Comparison of ENCODE assay signal across 8 cellular contexts in genomic region chr1:204806943-204807624, GRCh38.
A peak's percentile ranks its signal among the peaks of the same experiment; 100 is the strongest.
DNase-seq lines count a peak whose midpoint lies in the region; ATAC-seq and TF ChIP-seq lines count a peak whose summit lies in the region.

No MANE protein-coding gene starts in this region.

- H2AFZ ChIP-seq in HCT116 (ENCODE audit: low read depth, low read length, poor library complexity, severe bottlenecking) (peak overlapping the region; percentile 100), neuron (ENCODE audit: low read depth, low read length) (peak overlapping the region; percentile 80)

- BruUV-seq in HCT116 (replicated peaks; lab: Mats Ljungman, UMichigan): no TSS peak

- H3K4me3 ChIP-seq in HCT116 (replicated peaks in 1 of 2; ENCODE audit: low read depth in 1 of 2, low read length in 2 of 2) (peak overlapping the region; percentile 42 to 61), MG63 (peak overlapping the region; percentile 56), neuron (ENCODE audit: low read length) (peak overlapping the region; percentile 50), stomach (peak overlapping the region; percentile 36 to 50 (median 44))

- H3K27me3 ChIP-seq in HCT116 (ENCODE audit: insufficient read depth, low read length) (peaks cover 8% of the 10 kb centered on the region; the same call in 1 of the 2 replicates), MG63 (no peaks in the 10 kb centered on the region), neuron (ENCODE audit: insufficient read depth, low read length) (no peaks in the 10 kb centered on the region), stomach (peaks cover 0 to under 1% (median 0%) of the 10 kb centered on the region in 3 donors)

- H3K9me2 ChIP-seq in HCT116 (ENCODE audit: insufficient read depth): no peaks in the 10 kb centered on the region

- 0 to 2% (median 1%) methylated on average over 13 to 22 of the region's 22 CpGs for WGBS in stomach, 5 donors

- POLR2A ChIA-PET in HCT116 (lab: Charles Lee): interaction anchor here (2.1 to 2.2 kb wide), 2 partner anchors 242 to 291 kb away, joined by 4 to 6 read pairs; partner anchors contain the start of gene MDM4

- no peak overlapping the region for H3K9ac ChIP-seq in HCT116 (ENCODE audit: low read length)

- no peak overlapping the region for H3K27ac ChIP-seq in HCT116 (ENCODE audit: low read depth, low read length)
- H3K27ac ChIP-seq in stomach: peak overlapping the region in 1 of 5 donors; percentile 23

- TF ChIP-seq CTCF in HCT116 (IDR thresholded peaks at IDR 0.05 in 2 of 3, conservative IDR thresholded peaks at IDR 0.05 in 1 of 3; ENCODE audit: borderline replicate concordance in 1 of 3, insufficient read depth in 1 of 3, low read depth in 2 of 3, low read length in 2 of 3): peak; percentile 99 to 100 (median 99)
- TF ChIP-seq CTCF in stomach (IDR thresholded peaks at IDR 0.05): peak in 5 of 7 experiments; percentile 92 to 99 (median 97)

- TF ChIP-seq EP300 in stomach (IDR thresholded peaks at IDR 0.05): no peak

- H3K9me3 ChIP-seq in HCT116 (ENCODE audit: control insufficient read depth in 1 of 2, insufficient read depth in 1 of 2, low read depth in 1 of 2, low read length in 2 of 2): no peaks in the 10 kb centered on the region
- no peaks in the 10 kb centered on the region for H3K9me3 ChIP-seq in MG63
- no peaks in the 10 kb centered on the region for H3K9me3 ChIP-seq in neuron (ENCODE audit: low read length)
- no peaks in the 10 kb centered on the region for H3K9me3 ChIP-seq in stomach

- ATAC-seq in HCT116: peak; percentile 94

- intact Hi-C loops in HCT116 (cut with micrococcal nuclease): loop anchor here (1.0 to 5.0 kb wide), 5 partner anchors 115 to 375 kb away; no protein-coding TSS in a partner anchor
- intact Hi-C loops in stomach (cut with DNase I; ENCODE audit: low total_unique reads): loop anchor here (10.0 kb wide), 1 partner anchor 138 kb away; no protein-coding TSS in a partner anchor

- RAD21 ChIA-PET in HCT116 (lab: Charles Lee; ENCODE audit: low non-redundant PET in 1 of 2, low total read pairs in 2 of 2, uncharacterized antibody in 2 of 2, unreplicated experiment in 2 of 2): interaction anchor here (0.7 to 2.5 kb wide), 17 partner anchors 43 to 578 kb away, joined by 3 to 29 read pairs (median 4); no protein-coding TSS in a partner anchor

- H3K4me2 ChIP-seq in HCT116 (ENCODE audit: low read length): peak overlapping the region; percentile 95

- DNase-seq in EH (ENCODE audit: low read depth) (peak; percentile 76), HCT116 (ENCODE audit: low read depth, low spot score) (peak; percentile 76), MG63 (peak; percentile 77), SHP77 (lab: John Stamatoyannopoulos, UW) (peak; percentile 70 to 76), activated gamma-delta T cell (lab: John Stamatoyannopoulos, UW) (peak; percentile 26), foreskin melanocyte (peak; percentile 70), stomach (peak; percentile 83)

- CTCF ChIA-PET in HCT116 (lab: Charles Lee): interaction anchor here (0.6 to 5.4 kb wide), 81 partner anchors 10 to 1137 kb away, joined by 3 to 192 read pairs (median 5); partner anchors contain the start of genes MDM4 and PIK3C2B

- no peak for TF ChIP-seq POLR2A in HCT116 (IDR thresholded peaks at IDR 0.05; ENCODE audit: borderline replicate concordance, extremely low read depth, insufficient read depth, insufficient read length)
- no peak for TF ChIP-seq POLR2A in stomach (IDR thresholded peaks at IDR 0.05)

- no peaks in the 10 kb centered on the region for H3K79me2 ChIP-seq in HCT116 (ENCODE audit: insufficient read depth, low read length)

- H3K4me1 ChIP-seq in HCT116 (ENCODE audit: control insufficient read depth in 1 of 2, insufficient read depth in 2 of 2, low read length in 2 of 2): peaks cover 0 to 12% of the 10 kb centered on the region in 2 experiments; a peak in 2 of 4 replicates
- H3K4me1 ChIP-seq in neuron (ENCODE audit: insufficient read depth, low read length): peaks cover 2% of the 10 kb centered on the region
- peaks cover 6 to 14% (median 11%) of the 10 kb centered on the region in 4 donors for H3K4me1 ChIP-seq in stomach

- H3K36me3 ChIP-seq in HCT116 (ENCODE audit: control insufficient read depth in 1 of 2, insufficient read depth in 2 of 2, low read length in 2 of 2): no peaks in the 10 kb centered on the region
- H3K36me3 ChIP-seq in MG63: no peaks in the 10 kb centered on the region
- H3K36me3 ChIP-seq in neuron (ENCODE audit: insufficient read depth, low read length): no peaks in the 10 kb centered on the region
- H3K36me3 ChIP-seq in stomach: no peaks in the 10 kb centered on the region

- peak; percentile 92 for TF ChIP-seq RAD21 in HCT116 (IDR thresholded peaks at IDR 0.05; ENCODE audit: low read depth)

- H4K20me1 ChIP-seq in HCT116 (ENCODE audit: insufficient read depth): no peaks in the 10 kb centered on the region

TF ChIP-seq in HCT116, 20 proteins besides CTCF, POLR2A, EP300 and RAD21:
- TF ChIP-seq EZH2phosphoT487 (IDR thresholded peaks at IDR 0.05; ENCODE audit: borderline replicate concordance): no peak
- peak; percentile 14 for TF ChIP-seq YY1 (IDR thresholded peaks at IDR 0.05; ENCODE audit: extremely low read depth, insufficient replicate concordance, low read depth, low read length)
- no peak for TF ChIP-seq ELF1 (IDR thresholded peaks at IDR 0.05; ENCODE audit: borderline replicate concordance, low read depth)
- peak; percentile 16 for TF ChIP-seq TCF7L2 (IDR thresholded peaks at IDR 0.05; ENCODE audit: borderline replicate concordance, extremely low read depth, insufficient read depth, insufficient read length)
- no peak for TF ChIP-seq MAX (IDR thresholded peaks at IDR 0.05)
- no peak for TF ChIP-seq SIN3A (IDR thresholded peaks at IDR 0.05; ENCODE audit: low read depth)
- no peak for TF ChIP-seq FOSL1 (IDR thresholded peaks at IDR 0.05; ENCODE audit: low read depth)
- TF ChIP-seq ATF3 (IDR thresholded peaks at IDR 0.05): no peak
- no peak for TF ChIP-seq EZH2 (IDR thresholded peaks at IDR 0.05)
- no peak for TF ChIP-seq CBX3 (IDR thresholded peaks at IDR 0.05; ENCODE audit: low read depth)
- TF ChIP-seq ZBTB33 (IDR thresholded peaks at IDR 0.05; ENCODE audit: extremely low read depth, insufficient replicate concordance, low read length): no peak

Comparison
In these comparisons a context has a peak if more than half of its experiments do, and no peak if none do; other contexts are left out.
1. DNase-seq: peak in every context shown above with its lines; median percentile 83 in stomach; 77 in MG63; 76 in EH; 76 in HCT116; 73 in SHP77; 70 in foreskin melanocyte; 26 in activated gamma-delta T cell.